19 cellular contexts compared by ENCODE assay signal in the genomic region with DNA sequence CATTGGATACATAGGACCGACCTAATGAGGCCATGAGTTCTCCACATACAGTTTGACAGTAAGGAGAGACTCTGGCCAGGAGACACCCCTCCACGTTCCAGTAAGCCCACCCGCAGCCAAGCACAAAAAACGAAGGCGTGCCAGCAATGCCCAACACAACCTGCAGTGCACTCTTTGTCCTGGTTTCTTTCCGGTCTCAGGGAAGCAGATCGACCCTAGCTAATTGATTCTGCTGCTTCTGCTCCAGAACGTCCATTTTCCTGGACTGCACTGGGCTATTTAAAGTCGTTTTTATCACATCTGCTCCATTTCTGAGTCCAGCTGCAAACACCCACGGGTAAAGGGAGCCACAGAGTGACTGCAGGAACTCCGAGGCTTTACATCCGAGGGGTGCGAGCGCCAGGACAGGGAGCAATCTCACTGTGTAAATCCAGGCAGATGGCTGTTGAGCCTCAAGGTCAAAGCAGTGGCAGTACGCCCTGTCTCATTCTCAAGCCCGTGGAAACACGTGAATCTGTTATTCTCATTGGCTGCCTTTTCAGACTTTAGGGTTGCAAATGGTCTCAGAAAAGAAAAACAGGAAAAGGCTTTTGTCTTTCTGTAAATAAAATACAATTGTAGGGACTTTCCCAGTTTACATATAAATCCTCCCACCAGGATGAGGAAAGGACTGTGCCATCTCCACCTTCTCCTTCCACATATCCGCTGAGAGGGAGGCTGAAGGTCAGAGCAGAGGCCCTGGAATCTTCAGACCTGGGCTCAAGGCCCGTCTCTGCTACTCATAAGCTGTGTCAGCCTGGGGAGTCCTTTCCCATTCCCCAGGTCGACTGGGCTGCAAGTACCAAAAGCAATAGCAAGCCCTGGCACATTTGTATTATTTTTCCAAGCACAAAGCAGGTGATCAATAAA. TPM values are rescaled to one million over a fixed set of nuclear protein-coding genes. Genes with fewer than 3 reads are reported as not detected.
A peak's percentile ranks its signal among the peaks of the same experiment; 100 is the strongest.
DNase-seq lines count a peak whose midpoint lies in the region; ATAC-seq and TF ChIP-seq lines count a peak whose summit lies in the region.
"Had no signal": no experiment of that assay in that cellular context is flagged by ENCODE, and none has a peak within 500 bp of the region (broad histone marks: within the 10 kb centered on the region; RNA-seq: fewer than 3 reads in every experiment).

No MANE protein-coding gene starts in this region.

- H3K18ac ChIP-seq in trophoblast cell (ENCODE audit: low read length) = no peak overlapping the region

- ATAC-seq in heart right ventricle = peak; percentile 46 to 74 (median 62)
- no peak for ATAC-seq in HG03159 (IDR thresholded peaks at IDR 0.05; ENCODE audit: unreplicated experiment)
- ATAC-seq: sciatic nerve had no signal

- no peak overlapping the region for H4K91ac ChIP-seq in trophoblast cell (ENCODE audit: low read depth, low read length)

- TF ChIP-seq CTCF in heart right ventricle (IDR thresholded peaks at IDR 0.05) (no peak), ovary (IDR thresholded peaks at IDR 0.05) (no peak)

- H4K8ac ChIP-seq in trophoblast cell (ENCODE audit: low read depth, low read length) = no peak overlapping the region

- H3K27me3 ChIP-seq in heart right ventricle (no peaks in the 10 kb centered on the region), ovary (no peaks in the 10 kb centered on the region), trophoblast cell (ENCODE audit: insufficient read depth, low read length) (no peaks in the 10 kb centered on the region)
- H3K27me3 ChIP-seq: brain microvascular endothelial cell, tibial artery had no signal

- no peak overlapping the region for H3K9ac ChIP-seq in trophoblast cell (ENCODE audit: low read length)

- no peak overlapping the region for H2BK12ac ChIP-seq in trophoblast cell (ENCODE audit: low read length)

- no peaks in the 10 kb centered on the region for H3K79me1 ChIP-seq in trophoblast cell (ENCODE audit: low read length)

- H3K4ac ChIP-seq in trophoblast cell (ENCODE audit: low read depth, low read length) = no peak overlapping the region

- peaks cover 0 to 6% (median 0%) of the 10 kb centered on the region in 11 donors for H3K9me3 ChIP-seq in heart right ventricle
- no peaks in the 10 kb centered on the region for H3K9me3 ChIP-seq in ovary
- H3K9me3 ChIP-seq in trophoblast cell (ENCODE audit: insufficient read depth, low read depth, low read length) = no peaks in the 10 kb centered on the region
- H3K9me3 ChIP-seq: tibial artery had no signal

- no peak overlapping the region for H3K4me2 ChIP-seq in trophoblast cell (ENCODE audit: low read length)

- H3K23ac ChIP-seq in trophoblast cell (ENCODE audit: low read length) = no peak overlapping the region

- H3K36me3 ChIP-seq in heart right ventricle (no peaks in the 10 kb centered on the region), ovary (no peaks in the 10 kb centered on the region), trophoblast cell (ENCODE audit: control insufficient read depth in 1 of 2, insufficient read depth in 2 of 2, low read length in 2 of 2) (no peaks in the 10 kb centered on the region)
- H3K36me3 ChIP-seq: brain microvascular endothelial cell, tibial artery had no signal

- H3K14ac ChIP-seq in trophoblast cell (ENCODE audit: low read length) = no peak overlapping the region

- H3K4me3 ChIP-seq in heart right ventricle (no peak overlapping the region), ovary (no peak overlapping the region), trophoblast cell (ENCODE audit: low read depth, low read length) (no peak overlapping the region)
- H3K4me3 ChIP-seq: lung, tibial artery had no signal

- TF ChIP-seq EP300 in ovary (IDR thresholded peaks at IDR 0.05) = no peak

- H3K79me2 ChIP-seq in trophoblast cell (ENCODE audit: control insufficient read depth, insufficient read depth, low read length, poor library complexity) = no peaks in the 10 kb centered on the region

- 27 to 32% methylated on average over 20 of the region's 20 CpGs for WGBS in heart right ventricle, 2 donors
- 24 to 35% (median 26%) methylated on average over 20 of the region's 20 CpGs for WGBS in ovary, 3 donors
- WGBS in trophoblast cell (ENCODE audit: extremely low coverage, insufficient coverage, insufficient read length) = no CpG with 5 or more reads among the region's 20 CpGs

- intact Hi-C loops in heart right ventricle (cut with DNase I) = loop anchor here in 1 of 10 donors (5.0 kb wide), 1 partner anchor 34 kb away; no protein-coding TSS in a partner anchor
- intact Hi-C loops in ovary (cut with DNase I) = no loop called here

- no peak overlapping the region for H2AFZ ChIP-seq in trophoblast cell (ENCODE audit: insufficient read depth, low read length, poor library complexity)

- H2BK5ac ChIP-seq in trophoblast cell (ENCODE audit: low read depth, low read length, poor library complexity) = no peak overlapping the region

- H3K4me1 ChIP-seq in heart right ventricle = peaks cover 0 to 34% (median 12%) of the 10 kb centered on the region in 9 donors
- H3K4me1 ChIP-seq in ovary (ENCODE audit: insufficient read depth) = peaks cover 7% of the 10 kb centered on the region
- no peaks in the 10 kb centered on the region for H3K4me1 ChIP-seq in trophoblast cell (ENCODE audit: control insufficient read depth in 1 of 2, insufficient read depth in 2 of 2, low read length in 2 of 2)
- H3K4me1 ChIP-seq: tibial artery had no signal

- DNase-seq in DMS 273 (lab: John Stamatoyannopoulos, UW; ENCODE audit: unreplicated experiment) (peak; percentile 28), DMS 273 treated with DMSO at 0.1 percent for 48 hours (lab: John Stamatoyannopoulos, UW) (no peak), SK-N-DZ (ENCODE audit: low spot score) (peak; percentile 11), heart right ventricle (peak in 1 of 2 donors; percentile 14), ovary (peak; percentile 40 to 76 (median 57)), NCI-H2171 (lab: John Stamatoyannopoulos, UW) (no peak), trophoblast cell (no peak)
- DNase-seq: activated naive CD4-positive, alpha-beta T cell; brain microvascular endothelial cell; HCEC 1CT; MM.1S; naive thymus-derived CD4-positive, alpha-beta T cell; tibial artery had no signal

- H3K27ac ChIP-seq in heart right ventricle = peak overlapping the region in 2 of 10 donors; percentile 30 to 52
- H3K27ac ChIP-seq in ovary = peak overlapping the region in 1 of 2 donors; percentile 7
- no peak overlapping the region for H3K27ac ChIP-seq in trophoblast cell (ENCODE audit: low read depth, low read length)
- H3K27ac ChIP-seq: 22Rv1, brain microvascular endothelial cell, C4-2B, RWPE1, tibial artery had no signal

- H4K12ac ChIP-seq in trophoblast cell (ENCODE audit: low read depth, low read length) = no peak overlapping the region

- no peak for TF ChIP-seq POLR2A in ovary (IDR thresholded peaks at IDR 0.05)

- no peak overlapping the region for H2BK120ac ChIP-seq in trophoblast cell (ENCODE audit: insufficient read depth, low read length, poor library complexity)

- no peak overlapping the region for H2AK5ac ChIP-seq in trophoblast cell (ENCODE audit: low read length)

RNA-seq across cellular contexts. Expression of gene TMEM163, which starts 40.7 kb away (rescaled TPM):
- polyA plus RNA-seq in SK-N-DZ (2014; cell fraction: cytosol; rRNA removed) = 9.7 and 13.9 TPM in 2 replicates
- 8.8 and 9.9 TPM in 2 replicates for polyA plus RNA-seq in SK-N-DZ (2014; cell fraction: nucleus; rRNA removed)
- total RNA-seq in heart right ventricle (under 1 TPM; 0.16 to 0.80 (median 0.35) TPM), ovary (1 to 10 TPM in 4 of 7 donors, under 1 TPM in 3; 0.24 to 2.3 (median 1.5) TPM)
- polyA plus RNA-seq in heart right ventricle (1 to 10 TPM in 1 of 2 donors, under 1 TPM in 1; 0.88 to 1.7 TPM), ovary (1 to 10 TPM; 1.0 to 3.6 TPM)
- 0.36 and 0.41 TPM in 2 replicates for polyA plus RNA-seq in trophoblast cell (2013)

Comparison
In these comparisons a context has a peak if more than half of its experiments do, and no peak if none do; other contexts are left out.
1. DNase-seq: peak in DMS 273 (single experiment), SK-N-DZ (single experiment) and ovary (5 of 5); none in DMS 273 treated with DMSO at 0.1 percent for 48 hours (single experiment), NCI-H2171 (single experiment) and trophoblast cell (0 of 2).